1 cellular context compared by ENCODE assay signal in the genomic region with DNA sequence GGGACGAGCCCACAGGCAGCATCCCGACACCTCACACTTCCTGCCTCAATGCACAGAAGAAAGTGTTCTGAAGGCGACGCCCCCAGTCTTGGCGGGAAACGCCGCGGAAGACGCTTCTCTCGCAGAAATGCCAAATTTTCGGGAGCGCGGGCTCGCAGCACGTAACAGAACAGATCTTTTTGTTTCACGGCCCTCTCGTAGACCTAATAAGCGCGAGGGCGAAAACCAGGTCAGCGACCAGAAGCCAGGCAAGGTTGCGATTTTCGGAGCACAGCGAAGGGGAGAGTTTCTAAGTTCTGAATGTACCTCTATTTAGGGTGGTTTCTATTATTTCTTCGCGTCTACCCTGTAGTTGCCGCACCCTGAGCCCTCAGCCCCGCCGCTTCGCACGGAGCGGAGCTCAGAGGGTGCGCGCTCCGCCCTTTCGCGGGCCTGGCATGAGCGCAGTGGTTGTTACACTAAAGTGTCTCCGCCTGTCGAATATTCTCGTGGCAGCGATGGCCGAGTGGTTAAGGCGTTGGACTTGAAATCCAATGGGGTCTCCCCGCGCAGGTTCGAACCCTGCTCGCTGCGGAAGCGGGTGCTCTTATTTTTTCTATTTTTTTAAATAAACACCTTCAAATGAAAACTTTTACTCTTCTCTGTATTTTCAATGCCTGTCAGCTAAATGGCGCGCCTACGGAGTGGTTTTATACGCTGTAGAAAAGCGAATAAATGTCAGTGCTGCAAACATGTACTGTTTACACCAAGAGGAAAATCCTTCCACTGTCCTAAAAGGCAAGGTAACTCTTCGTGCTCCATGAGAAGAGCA.
TF ChIP-seq lines count a peak whose summit lies in the region.

No MANE protein-coding gene starts in this region.

TF ChIP-seq in HepG2, 621 proteins besides CTCF, POLR2A, EP300 and RAD21 (continued from another document and continues in another):
- TF ChIP-seq TIGD3 (CRISPR knock-in tag; IDR thresholded peaks at IDR 0.05; ENCODE audit: borderline replicate concordance) (peak; percentile 67; the same call in 1 of the 2 replicates), ISX (CRISPR knock-in tag; conservative IDR thresholded peaks at IDR 0.05) (no peak), ZNF44 (CRISPR knock-in tag; IDR thresholded peaks at IDR 0.05) (no peak), CHD4 (IDR thresholded peaks at IDR 0.05; ENCODE audit: borderline replicate concordance, low read length) (no peak), TGIF2 (CRISPR knock-in tag; IDR thresholded peaks at IDR 0.05) (no peak), SIN3B (IDR thresholded peaks at IDR 0.05; ENCODE audit: low read length) (no peak), ZNF276 (CRISPR knock-in tag; IDR thresholded peaks at IDR 0.05; ENCODE audit: low read depth) (peak; percentile 64; the same call in 1 of the 2 replicates), NFYB (CRISPR knock-in tag; IDR thresholded peaks at IDR 0.05) (no peak; the same call in 1 of the 2 replicates), SP1 (IDR thresholded peaks at IDR 0.05) (no peak), SP1 (CRISPR knock-in tag; IDR thresholded peaks at IDR 0.05) (peak; percentile 46; the same call in 1 of the 2 replicates), MAFK (conservative IDR thresholded peaks at IDR 0.05 in 1 of 2, IDR thresholded peaks at IDR 0.05 in 1 of 2; ENCODE audit: low read length in 2 of 2) (no peak), ZFP1 (CRISPR knock-in tag; IDR thresholded peaks at IDR 0.05) (peak; percentile 27; the same call in 1 of the 2 replicates), JARID2 (CRISPR knock-in tag; IDR thresholded peaks at IDR 0.05; ENCODE audit: insufficient replicate concordance) (no peak), ZFP36 (IDR thresholded peaks at IDR 0.05; ENCODE audit: borderline replicate concordance, low read depth, low read length, partially characterized antibody) (peak; percentile 8), RARG (CRISPR knock-in tag; IDR thresholded peaks at IDR 0.05; ENCODE audit: low read depth) (no peak), NR1H2 (CRISPR knock-in tag; IDR thresholded peaks at IDR 0.05; ENCODE audit: borderline replicate concordance, low read depth) (no peak), PTBP1 (IDR thresholded peaks at IDR 0.05; ENCODE audit: low read depth, low read length, poor library complexity, severe bottlenecking) (no peak), ZNF550 (CRISPR knock-in tag; IDR thresholded peaks at IDR 0.05; ENCODE audit: borderline replicate concordance) (no peak), ATF3 (CRISPR knock-in tag; IDR thresholded peaks at IDR 0.05) (no peak), ZNF180 (CRISPR knock-in tag; IDR thresholded peaks at IDR 0.05; ENCODE audit: borderline replicate concordance, low read depth) (no peak), NR2F1 (CRISPR knock-in tag; IDR thresholded peaks at IDR 0.05) (0 out of 4 replicates have a peak, but pooled peaks of 1 of the 2 experiments have one; percentile 34), ZNF879 (CRISPR knock-in tag; IDR thresholded peaks at IDR 0.05) (0 out of 2 replicates have a peak, but pooled peaks have one; percentile 82), ZFP36L1 (CRISPR knock-in tag; IDR thresholded peaks at IDR 0.05) (no peak), ATF1 (CRISPR knock-in tag; IDR thresholded peaks at IDR 0.05) (no peak; the same call in 1 of the 2 replicates), TEAD2 (CRISPR knock-in tag; IDR thresholded peaks at IDR 0.05) (0 out of 2 replicates have a peak, but pooled peaks have one; percentile 15), ZNF235 (CRISPR knock-in tag; IDR thresholded peaks at IDR 0.05; ENCODE audit: borderline replicate concordance) (no peak), JUND (CRISPR knock-in tag; IDR thresholded peaks at IDR 0.05) (no peak), GABPB1 (CRISPR knock-in tag; IDR thresholded peaks at IDR 0.05) (peak; percentile 63), CREBL2 (CRISPR knock-in tag; IDR thresholded peaks at IDR 0.05; ENCODE audit: borderline replicate concordance) (peak; percentile 24; the same call in 1 of the 2 replicates), SMYD3 (CRISPR knock-in tag; IDR thresholded peaks at IDR 0.05) (no peak), SRY (CRISPR knock-in tag; IDR thresholded peaks at IDR 0.05) (no peak; the same call in 1 of the 2 replicates), CBFB (CRISPR knock-in tag; IDR thresholded peaks at IDR 0.05) (peak; percentile 57; the same call in 1 of the 2 replicates), AFF4 (CRISPR knock-in tag; IDR thresholded peaks at IDR 0.05) (no peak), GFI1 (CRISPR knock-in tag; IDR thresholded peaks at IDR 0.05; ENCODE audit: borderline replicate concordance) (0 out of 2 replicates have a peak, but pooled peaks have one; percentile 68), ZNF546 (CRISPR knock-in tag; conservative IDR thresholded peaks at IDR 0.05) (no peak), ZNF704 (CRISPR knock-in tag; IDR thresholded peaks at IDR 0.05; ENCODE audit: borderline replicate concordance) (no peak)
- TF ChIP-seq, protein P1, sequence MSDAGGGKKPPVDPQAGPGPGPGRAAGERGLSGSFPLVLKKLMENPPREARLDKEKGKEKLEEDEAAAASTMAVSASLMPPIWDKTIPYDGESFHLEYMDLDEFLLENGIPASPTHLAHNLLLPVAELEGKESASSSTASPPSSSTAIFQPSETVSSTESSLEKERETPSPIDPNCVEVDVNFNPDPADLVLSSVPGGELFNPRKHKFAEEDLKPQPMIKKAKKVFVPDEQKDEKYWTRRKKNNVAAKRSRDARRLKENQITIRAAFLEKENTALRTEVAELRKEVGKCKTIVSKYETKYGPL (CRISPR knock-in tag; IDR thresholded peaks at IDR 0.05), result no peak
- TF ChIP-seq, protein P2, sequence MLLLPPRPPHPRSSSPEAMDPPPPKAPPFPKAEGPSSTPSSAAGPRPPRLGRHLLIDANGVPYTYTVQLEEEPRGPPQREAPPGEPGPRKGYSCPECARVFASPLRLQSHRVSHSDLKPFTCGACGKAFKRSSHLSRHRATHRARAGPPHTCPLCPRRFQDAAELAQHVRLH (CRISPR knock-in tag; IDR thresholded peaks at IDR 0.05; ENCODE audit: borderline replicate concordance, low read depth), result peak; percentile 91; the same call in 1 of the 2 replicates
- TF ChIP-seq, protein P3, sequence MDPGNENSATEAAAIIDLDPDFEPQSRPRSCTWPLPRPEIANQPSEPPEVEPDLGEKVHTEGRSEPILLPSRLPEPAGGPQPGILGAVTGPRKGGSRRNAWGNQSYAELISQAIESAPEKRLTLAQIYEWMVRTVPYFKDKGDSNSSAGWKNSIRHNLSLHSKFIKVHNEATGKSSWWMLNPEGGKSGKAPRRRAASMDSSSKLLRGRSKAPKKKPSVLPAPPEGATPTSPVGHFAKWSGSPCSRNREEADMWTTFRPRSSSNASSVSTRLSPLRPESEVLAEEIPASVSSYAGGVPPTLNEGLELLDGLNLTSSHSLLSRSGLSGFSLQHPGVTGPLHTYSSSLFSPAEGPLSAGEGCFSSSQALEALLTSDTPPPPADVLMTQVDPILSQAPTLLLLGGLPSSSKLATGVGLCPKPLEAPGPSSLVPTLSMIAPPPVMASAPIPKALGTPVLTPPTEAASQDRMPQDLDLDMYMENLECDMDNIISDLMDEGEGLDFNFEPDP (CRISPR knock-in tag; conservative IDR thresholded peaks at IDR 0.05), result 0 out of 2 replicates have a peak, but pooled peaks have one; percentile 79
- TF ChIP-seq, protein P4, sequence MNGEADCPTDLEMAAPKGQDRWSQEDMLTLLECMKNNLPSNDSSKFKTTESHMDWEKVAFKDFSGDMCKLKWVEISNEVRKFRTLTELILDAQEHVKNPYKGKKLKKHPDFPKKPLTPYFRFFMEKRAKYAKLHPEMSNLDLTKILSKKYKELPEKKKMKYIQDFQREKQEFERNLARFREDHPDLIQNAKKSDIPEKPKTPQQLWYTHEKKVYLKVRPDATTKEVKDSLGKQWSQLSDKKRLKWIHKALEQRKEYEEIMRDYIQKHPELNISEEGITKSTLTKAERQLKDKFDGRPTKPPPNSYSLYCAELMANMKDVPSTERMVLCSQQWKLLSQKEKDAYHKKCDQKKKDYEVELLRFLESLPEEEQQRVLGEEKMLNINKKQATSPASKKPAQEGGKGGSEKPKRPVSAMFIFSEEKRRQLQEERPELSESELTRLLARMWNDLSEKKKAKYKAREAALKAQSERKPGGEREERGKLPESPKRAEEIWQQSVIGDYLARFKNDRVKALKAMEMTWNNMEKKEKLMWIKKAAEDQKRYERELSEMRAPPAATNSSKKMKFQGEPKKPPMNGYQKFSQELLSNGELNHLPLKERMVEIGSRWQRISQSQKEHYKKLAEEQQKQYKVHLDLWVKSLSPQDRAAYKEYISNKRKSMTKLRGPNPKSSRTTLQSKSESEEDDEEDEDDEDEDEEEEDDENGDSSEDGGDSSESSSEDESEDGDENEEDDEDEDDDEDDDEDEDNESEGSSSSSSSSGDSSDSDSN (CRISPR knock-in tag; IDR thresholded peaks at IDR 0.05), result peak; percentile 68
- TF ChIP-seq, protein P5, sequence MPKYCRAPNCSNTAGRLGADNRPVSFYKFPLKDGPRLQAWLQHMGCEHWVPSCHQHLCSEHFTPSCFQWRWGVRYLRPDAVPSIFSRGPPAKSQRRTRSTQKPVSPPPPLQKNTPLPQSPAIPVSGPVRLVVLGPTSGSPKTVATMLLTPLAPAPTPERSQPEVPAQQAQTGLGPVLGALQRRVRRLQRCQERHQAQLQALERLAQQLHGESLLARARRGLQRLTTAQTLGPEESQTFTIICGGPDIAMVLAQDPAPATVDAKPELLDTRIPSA (CRISPR knock-in tag; IDR thresholded peaks at IDR 0.05; ENCODE audit: borderline replicate concordance), result no peak; the same call in 1 of the 2 replicates
- TF ChIP-seq, protein P6, sequence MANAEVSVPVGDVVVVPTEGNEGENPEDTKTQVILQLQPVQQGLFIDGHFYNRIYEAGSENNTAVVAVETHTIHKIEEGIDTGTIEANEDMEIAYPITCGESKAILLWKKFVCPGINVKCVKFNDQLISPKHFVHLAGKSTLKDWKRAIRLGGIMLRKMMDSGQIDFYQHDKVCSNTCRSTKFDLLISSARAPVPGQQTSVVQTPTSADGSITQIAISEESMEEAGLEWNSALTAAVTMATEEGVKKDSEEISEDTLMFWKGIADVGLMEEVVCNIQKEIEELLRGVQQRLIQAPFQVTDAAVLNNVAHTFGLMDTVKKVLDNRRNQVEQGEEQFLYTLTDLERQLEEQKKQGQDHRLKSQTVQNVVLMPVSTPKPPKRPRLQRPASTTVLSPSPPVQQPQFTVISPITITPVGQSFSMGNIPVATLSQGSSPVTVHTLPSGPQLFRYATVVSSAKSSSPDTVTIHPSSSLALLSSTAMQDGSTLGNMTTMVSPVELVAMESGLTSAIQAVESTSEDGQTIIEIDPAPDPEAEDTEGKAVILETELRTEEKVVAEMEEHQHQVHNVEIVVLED (CRISPR knock-in tag; IDR thresholded peaks at IDR 0.05; ENCODE audit: borderline replicate concordance), result peak; percentile 29; the same call in 1 of the 2 replicates
